In the genomic region with DNA sequence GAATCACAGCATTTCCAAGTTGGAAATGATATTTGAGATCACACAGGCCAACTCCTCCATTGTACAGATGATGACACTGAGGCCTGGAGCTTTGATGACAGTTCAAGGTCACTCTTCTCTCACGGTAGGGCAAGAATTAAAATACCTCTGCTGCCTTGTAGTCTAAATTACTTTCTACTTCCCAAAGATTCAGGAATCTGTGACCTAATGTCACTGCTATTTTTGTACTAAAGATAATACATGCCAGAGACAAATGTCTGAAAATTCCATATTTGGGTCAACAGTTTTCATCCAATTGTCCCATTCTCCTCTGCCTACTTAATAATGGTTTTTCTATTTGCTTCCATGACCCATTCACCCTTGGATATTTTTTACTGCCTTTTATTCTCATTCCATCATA, we compare ENCODE assay signal across 15 cellular contexts.
A peak's percentile ranks its signal among the peaks of the same experiment; 100 is the strongest.
DNase-seq lines count a peak whose midpoint lies in the region; ATAC-seq and TF ChIP-seq lines count a peak whose summit lies in the region.
"Had no signal": no experiment of that assay in that cellular context is flagged by ENCODE, and none has a peak within 500 bp of the region (broad histone marks: within the 10 kb centered on the region; RNA-seq: fewer than 3 reads in every experiment).

No MANE protein-coding gene starts in this region.

- no peaks in the 10 kb centered on the region for H3K27me3 ChIP-seq in thyroid gland
- H3K27me3 ChIP-seq: BE2C had no signal

- no peak overlapping the region for H3K27ac Mint-ChIP-seq in stimulated activated effector memory CD8-positive, alpha-beta T cell treated with anti-CD3 and anti-CD28 coated beads, Interleukin-12 subunit alpha, Interleukin-12 subunit beta, amount 100 ng/mL, for 72 hours
- H3K27ac Mint-ChIP-seq: CD8-positive, alpha-beta memory T cell had no signal

- TF ChIP-seq CTCF in thyroid gland (IDR thresholded peaks at IDR 0.05) = no peak

- DNase-seq in AG08395 (ENCODE audit: low spot score) (peak; percentile 15), EH (ENCODE audit: low read depth) (peak; percentile 74), RPMI7951 (ENCODE audit: low read depth) (peak; percentile 76), fibroblast of peridontal ligament (ENCODE audit: extremely low read depth) (peak; percentile 6), thyroid gland (no peak)
- no peak for DNase-seq in stimulated activated effector memory CD8-positive, alpha-beta T cell treated with anti-CD3 and anti-CD28 coated beads, Interleukin-12 subunit alpha, Interleukin-12 subunit beta, amount 100 ng/mL, for 72 hours (ENCODE audit: low spot score in 2 of 2)
- DNase-seq: ACHN; BE2C; Caco-2; CD8-positive, alpha-beta memory T cell; DMS53; KG1 had no signal

- no peaks in the 10 kb centered on the region for H3K36me3 ChIP-seq in thyroid gland
- H3K36me3 ChIP-seq: BE2C had no signal

- H3K36me3 Mint-ChIP-seq in stimulated activated effector memory CD8-positive, alpha-beta T cell treated with anti-CD3 and anti-CD28 coated beads, Interleukin-12 subunit alpha, Interleukin-12 subunit beta, amount 100 ng/mL, for 72 hours = no peaks in the 10 kb centered on the region

- no peak overlapping the region for H3K27ac ChIP-seq in thyroid gland

- no peaks in the 10 kb centered on the region for H3K4me1 ChIP-seq in thyroid gland
- H3K4me1 ChIP-seq: BE2C, Caco-2 had no signal

- 64 to 72% methylated on average over 1 of the region's 1 CpG for WGBS in thyroid gland, 2 donors

- no peaks in the 10 kb centered on the region for H3K9me3 Mint-ChIP-seq in stimulated activated effector memory CD8-positive, alpha-beta T cell treated with anti-CD3 and anti-CD28 coated beads, Interleukin-12 subunit alpha, Interleukin-12 subunit beta, amount 100 ng/mL, for 72 hours

- H3K9me3 ChIP-seq in thyroid gland = no peaks in the 10 kb centered on the region
- H3K9me3 ChIP-seq: BE2C, Caco-2 had no signal

- no peak for ATAC-seq in HG03175 (IDR thresholded peaks at IDR 0.05; ENCODE audit: unreplicated experiment)
- no peak for ATAC-seq in stimulated activated effector memory CD8-positive, alpha-beta T cell treated with anti-CD3 and anti-CD28 coated beads, Interleukin-12 subunit alpha, Interleukin-12 subunit beta, amount 100 ng/mL, for 72 hours
- ATAC-seq in HG02981 (IDR thresholded peaks at IDR 0.05; ENCODE audit: unreplicated experiment) = no peak
- ATAC-seq: GM12878 had no signal

- no peaks in the 10 kb centered on the region for H3K4me1 Mint-ChIP-seq in stimulated activated effector memory CD8-positive, alpha-beta T cell treated with anti-CD3 and anti-CD28 coated beads, Interleukin-12 subunit alpha, Interleukin-12 subunit beta, amount 100 ng/mL, for 72 hours
- H3K4me1 Mint-ChIP-seq: CD8-positive, alpha-beta memory T cell had no signal

- no peak overlapping the region for H3K4me3 Mint-ChIP-seq in stimulated activated effector memory CD8-positive, alpha-beta T cell treated with anti-CD3 and anti-CD28 coated beads, Interleukin-12 subunit alpha, Interleukin-12 subunit beta, amount 100 ng/mL, for 72 hours
- H3K4me3 Mint-ChIP-seq: CD8-positive, alpha-beta memory T cell had no signal

- intact Hi-C loops in thyroid gland (cut with DNase I) = no loop called here

- no peak overlapping the region for H3K4me3 ChIP-seq in thyroid gland (replicated peaks in 1 of 3)
- H3K4me3 ChIP-seq: GM12878 had no signal

- no peak for TF ChIP-seq POLR2A in thyroid gland (IDR thresholded peaks at IDR 0.05)

Comparison
In these comparisons a context has a peak if more than half of its experiments do, and no peak if none do; other contexts are left out.
1. DNase-seq: peak in AG08395 (single experiment), EH (single experiment), RPMI7951 (single experiment) and fibroblast of peridontal ligament (single experiment); none in stimulated activated effector memory CD8-positive, alpha-beta T cell treated with anti-CD3 and anti-CD28 coated beads, Interleukin-12 subunit alpha, Interleukin-12 subunit beta, amount 100 ng/mL, for 72 hours (0 of 2) and thyroid gland (0 of 2).